Comparison of ENCODE assay signal across 11 cellular contexts in the genomic region with DNA sequence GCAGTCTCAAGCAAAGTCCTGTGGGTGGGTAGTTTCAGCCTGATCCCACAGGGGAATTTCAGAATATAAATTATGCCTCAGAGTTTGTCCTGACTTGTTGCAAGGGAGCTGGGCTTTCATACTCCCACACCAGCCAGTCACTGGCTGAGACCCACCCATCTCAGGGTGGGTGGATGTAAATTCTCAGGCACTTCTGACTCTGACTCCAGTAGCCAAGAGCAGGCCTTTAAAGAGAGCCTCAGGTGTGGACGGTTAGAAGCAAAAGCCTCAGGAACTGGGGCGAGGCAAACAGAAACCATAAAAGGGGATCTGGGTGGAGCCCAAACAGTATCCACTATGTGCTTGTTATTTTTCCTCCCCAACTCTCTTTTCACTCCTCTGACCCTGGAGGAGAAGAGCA. TPM values are rescaled to one million over a fixed set of nuclear protein-coding genes. Genes with fewer than 3 reads are reported as not detected.
DNase-seq lines count a peak whose midpoint lies in the region; ATAC-seq and TF ChIP-seq lines count a peak whose summit lies in the region.
"Had no signal": no experiment of that assay in that cellular context is flagged by ENCODE, and none has a peak within 500 bp of the region (broad histone marks: within the 10 kb centered on the region; RNA-seq: fewer than 3 reads in every experiment).

No MANE protein-coding gene starts in this region.

- ATAC-seq in HG02623 (IDR thresholded peaks at IDR 0.05; ENCODE audit: unreplicated experiment) = peak; percentile 82
- ATAC-seq: CD8-positive, alpha-beta T cell had no signal

- H3K27me3 ChIP-seq in OCI-LY3 (ENCODE audit: low read depth, low read length) = no peaks in the 10 kb centered on the region
- no peaks in the 10 kb centered on the region for H3K27me3 ChIP-seq in CD4-positive, alpha-beta memory T cell (ENCODE audit: insufficient read depth, low read length)
- no peaks in the 10 kb centered on the region for H3K27me3 ChIP-seq in stomach

- H3K9me3 Mint-ChIP-seq in CD4-positive, alpha-beta memory T cell = peaks cover 0 to 11% (median 7%) of the 10 kb centered on the region in 8 donors
- H3K9me3 Mint-ChIP-seq: CD8-positive, alpha-beta T cell had no signal

- H3K79me2 ChIP-seq in OCI-LY3 (ENCODE audit: low read length) = no peaks in the 10 kb centered on the region

- H3K9me3 ChIP-seq in OCI-LY3 (ENCODE audit: insufficient read depth, low read length) (no peaks in the 10 kb centered on the region), stomach (peaks cover 0 to 7% (median 0%) of the 10 kb centered on the region in 4 donors)
- H3K9me3 ChIP-seq in CD4-positive, alpha-beta memory T cell (ENCODE audit: control insufficient read depth in 1 of 2, low read length in 2 of 2) = no peaks in the 10 kb centered on the region
- H3K9me3 ChIP-seq: prostate gland had no signal

- H3K27me3 Mint-ChIP-seq in CD4-positive, alpha-beta memory T cell = no peaks in the 10 kb centered on the region
- H3K27me3 Mint-ChIP-seq: activated naive CD4-positive, alpha-beta T cell treated with anti-CD3 and anti-CD28 coated beads, Interleukin-2, amount 50 U/mL, for 24 hours had no signal

- peak overlapping the region; percentile 68 for H3K4me2 ChIP-seq in OCI-LY3 (ENCODE audit: low read length)

- TF ChIP-seq EP300 in stomach (IDR thresholded peaks at IDR 0.05) = no peak

- H3K4me3 Mint-ChIP-seq in CD4-positive, alpha-beta memory T cell = no peak overlapping the region
- H3K4me3 Mint-ChIP-seq: activated naive CD4-positive, alpha-beta T cell treated with anti-CD3 and anti-CD28 coated beads, Interleukin-2, amount 50 U/mL, for 24 hours; CD8-positive, alpha-beta T cell had no signal

- H3K27ac Mint-ChIP-seq in CD4-positive, alpha-beta memory T cell = peak overlapping the region in 1 of 7 donors; percentile 56
- H3K27ac Mint-ChIP-seq: activated naive CD4-positive, alpha-beta T cell treated with anti-CD3 and anti-CD28 coated beads, Interleukin-2, amount 50 U/mL, for 24 hours; CD8-positive, alpha-beta T cell had no signal

- CTCF ChIA-PET in CD4-positive, alpha-beta memory T cell (lab: Charles Lee; ENCODE audit: partially characterized antibody) = no interaction called here

- H3K9ac ChIP-seq in OCI-LY3 (ENCODE audit: low read length) = peak overlapping the region; percentile 15; the same call in 1 of the 2 replicates

- peaks cover 4 to 11% (median 7%) of the 10 kb centered on the region in 4 donors for H3K4me1 Mint-ChIP-seq in CD4-positive, alpha-beta memory T cell

- intact Hi-C loops in CD4-positive, alpha-beta memory T cell (cut with micrococcal nuclease) = no loop called here
- intact Hi-C loops in stomach (cut with DNase I; ENCODE audit: low total_unique reads) = no loop called here

- peaks cover 12% of the 10 kb centered on the region for H3K4me1 ChIP-seq in OCI-LY3 (ENCODE audit: low read length)
- no peaks in the 10 kb centered on the region for H3K4me1 ChIP-seq in CD4-positive, alpha-beta memory T cell (ENCODE audit: insufficient read depth, low read length)
- peaks cover 0 to 3% (median 1%) of the 10 kb centered on the region in 4 donors for H3K4me1 ChIP-seq in stomach
- H3K4me1 ChIP-seq: prostate gland had no signal

- TF ChIP-seq CTCF in OCI-LY3 (IDR thresholded peaks at IDR 0.05; ENCODE audit: low read depth, low read length) = no peak
- TF ChIP-seq CTCF in stomach (IDR thresholded peaks at IDR 0.05) = no peak

- no peak for TF ChIP-seq POLR2A in stomach (IDR thresholded peaks at IDR 0.05)

- POLR2A ChIA-PET in CD4-positive, alpha-beta memory T cell (lab: Charles Lee; ENCODE audit: partially characterized antibody) = no interaction called here

- H3K4me3 ChIP-seq in OCI-LY3 (ENCODE audit: low read length) (peak overlapping the region; percentile 22; the same call in 1 of the 2 replicates), stomach (no peak overlapping the region)
- no peak overlapping the region for H3K4me3 ChIP-seq in CD4-positive, alpha-beta memory T cell (ENCODE audit: low read length in 2 of 2)
- H3K4me3 ChIP-seq: prostate gland had no signal

- H3K27ac ChIP-seq in OCI-LY3 (ENCODE audit: low read length) (no peak overlapping the region), stomach (no peak overlapping the region)
- no peak overlapping the region for H3K27ac ChIP-seq in CD4-positive, alpha-beta memory T cell (ENCODE audit: low read depth, low read length)
- H3K27ac ChIP-seq: prostate gland had no signal

- H3K36me3 ChIP-seq in OCI-LY3 (replicated peaks; ENCODE audit: low read depth, low read length) (no peaks in the 10 kb centered on the region), stomach (no peaks in the 10 kb centered on the region)
- H3K36me3 ChIP-seq in CD4-positive, alpha-beta memory T cell (ENCODE audit: insufficient read depth, low read length) = no peaks in the 10 kb centered on the region
- H3K36me3 ChIP-seq: prostate gland had no signal

- peak overlapping the region; percentile 59; the same call in 1 of the 2 replicates for H2AFZ ChIP-seq in OCI-LY3 (ENCODE audit: low read depth, low read length)

- DNase-seq in stimulated activated CD4-positive, alpha-beta T cell treated with anti-CD3 and anti-CD28 coated beads, Interleukin-4, amount 100 ng/mL, for 24 hours = peak; percentile 33
- DNase-seq in stimulated activated CD4-positive, alpha-beta T cell treated with anti-CD3 and anti-CD28 coated beads, Interleukin-2, amount 100 ng/mL, for 48 hours = no peak
- DNase-seq in OCI-M2 (lab: John Stamatoyannopoulos, UW; ENCODE audit: unreplicated experiment) (no peak), stomach (no peak)
- DNase-seq in activated effector memory CD4-positive, alpha-beta T cell treated with Interleukin-2 at 50 U/mL for 16 hours = no peak
- DNase-seq in CD4-positive, alpha-beta memory T cell = no peak
- DNase-seq: CD8-positive, alpha-beta T cell had no signal

- H3K36me3 Mint-ChIP-seq in CD4-positive, alpha-beta memory T cell = peaks cover 4 to 30% of the 10 kb centered on the region in 2 donors

- WGBS in stomach, 5 donors = 22 to 58% (median 36%) methylated on average over 2 of the region's 2 CpGs

- H4K20me1 ChIP-seq in OCI-LY3 (ENCODE audit: insufficient read depth, low read length) = no peaks in the 10 kb centered on the region

RNA-seq across cellular contexts. Expression of a gene that starts 28.6 kb away (rescaled TPM):
- total RNA-seq in CD4-positive, alpha-beta memory T cell = 10 to 100 TPM; 41.7 to 43.4 TPM
- 10 to 100 TPM; 17.1 to 22.6 TPM for polyA plus RNA-seq in CD4-positive, alpha-beta memory T cell
- total RNA-seq in stomach = 100 to 1,000 TPM in 3 of 5 donors, 10 to 100 TPM in 1, 1 to 10 TPM in 1; 4.3 to 117 (median 101) TPM
- polyA plus RNA-seq in stomach = 10 to 100 TPM in 2 of 3 donors, 1 to 10 TPM in 1; 9.0 to 29.3 (median 19.9) TPM
